ENCODE assay signal across 14 cellular contexts in the genomic region with DNA sequence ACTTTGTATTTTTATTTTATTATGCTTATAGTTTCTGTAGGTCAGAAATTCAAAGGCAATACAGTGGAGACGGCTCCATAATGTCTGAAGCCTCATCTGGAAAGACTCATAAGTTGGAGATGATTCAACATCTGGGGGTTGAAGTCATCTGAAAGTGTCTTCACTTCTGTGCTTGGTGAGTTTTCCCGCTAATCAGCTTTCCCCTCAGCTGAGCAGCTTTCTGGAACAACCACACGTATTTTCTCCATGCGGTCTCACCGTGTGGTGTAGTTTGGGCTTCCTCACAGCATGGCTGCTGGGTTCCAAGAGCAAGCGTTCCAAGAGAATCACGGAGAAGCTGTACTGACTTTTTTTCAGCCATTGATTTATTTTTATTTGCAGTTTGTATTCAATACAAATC. TPM values are rescaled to one million over a fixed set of nuclear protein-coding genes. Genes with fewer than 3 reads are reported as not detected.
"Had no signal": no experiment of that assay in that cellular context is flagged by ENCODE, and none has a peak within 500 bp of the region (broad histone marks: within the 10 kb centered on the region; RNA-seq: fewer than 3 reads in every experiment).

No MANE protein-coding gene starts in this region.

- H3K36me3 ChIP-seq: colonic mucosa, gastrocnemius medialis, right atrium auricular region, suprapubic skin, thyroid gland had no signal

- H3K27me3 ChIP-seq: colonic mucosa, gastrocnemius medialis, right atrium auricular region, suprapubic skin, thyroid gland had no signal

- H3K4me1 ChIP-seq: colonic mucosa, gastrocnemius medialis, right atrium auricular region, suprapubic skin, thyroid gland had no signal

- ATAC-seq: gastrocnemius medialis; left lobe of liver; natural killer cell; stimulated activated naive CD8-positive, alpha-beta T cell treated with anti-CD3 and anti-CD28 coated beads, Interleukin-15, Interleukin-2, amounts not matched to agents 100 U/mL and 50 U/mL, for 24 hours had no signal

- H3K4me2 ChIP-seq: smooth muscle cell had no signal

- H3K4me3 ChIP-seq: colonic mucosa, gastrocnemius medialis, right atrium auricular region, smooth muscle cell, suprapubic skin, thyroid gland had no signal

- DNase-seq: colonic mucosa; dermis blood vessel endothelial cell; endodermal cell; gastrocnemius medialis; islet precursor cell; natural killer cell; posterior cingulate gyrus; stimulated activated CD4-positive, alpha-beta T cell treated with anti-CD3 and anti-CD28 coated beads, Interleukin-2, amount 100 ng/mL, for 48 hours; stimulated activated naive CD8-positive, alpha-beta T cell treated with anti-CD3 and anti-CD28 coated beads, Interleukin-15, Interleukin-2, amounts not matched to agents 100 U/mL and 50 U/mL, for 24 hours; thyroid gland had no signal

- H3K27ac ChIP-seq: colonic mucosa, gastrocnemius medialis, right atrium auricular region, suprapubic skin, thyroid gland had no signal

- H3K9me3 ChIP-seq: colonic mucosa, gastrocnemius medialis, right atrium auricular region, suprapubic skin, thyroid gland had no signal

RNA-seq across cellular contexts. Expression of gene AGMAT, which starts 24.8 kb away (rescaled TPM):
- total RNA-seq: right atrium auricular region had no signal
